In the genomic region with DNA sequence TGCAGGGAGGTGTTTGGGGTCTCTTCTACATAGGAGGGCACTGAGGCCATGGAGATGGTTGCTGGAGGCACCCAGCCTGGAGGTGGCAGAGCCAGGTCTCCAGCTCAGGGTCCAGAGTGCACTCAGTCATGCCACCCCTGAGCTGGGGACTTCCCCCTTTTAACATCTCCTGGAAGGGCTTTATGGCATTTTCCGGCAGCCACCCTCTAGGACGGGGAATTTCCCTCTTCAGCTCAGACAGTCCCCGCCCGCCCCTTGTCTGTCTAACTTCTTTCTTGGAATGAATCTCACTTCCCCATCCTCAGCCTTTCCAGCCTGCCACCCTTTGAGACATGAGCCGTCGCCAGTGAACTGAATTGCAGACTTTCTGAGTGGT, we compare ENCODE assay signal across 8 cellular contexts. TPM values are rescaled to one million over a fixed set of nuclear protein-coding genes. Genes with fewer than 3 reads are reported as not detected.
A peak's percentile ranks its signal among the peaks of the same experiment; 100 is the strongest.
DNase-seq lines count a peak whose midpoint lies in the region; ATAC-seq, FAIRE-seq and TF ChIP-seq lines count a peak whose summit lies in the region.

No MANE protein-coding gene starts in this region.

- TF ChIP-seq POLR2A in ovary (IDR thresholded peaks at IDR 0.05), result no peak

- ATAC-seq in GM21723 (IDR thresholded peaks at IDR 0.05; ENCODE audit: unreplicated experiment), result peak; percentile 77
- ATAC-seq in lung (ENCODE audit: insufficient read depth, low FRiP score), result peak; percentile 55

- H3K4me3 ChIP-seq in lung (no peak overlapping the region), ovary (no peak overlapping the region)

- no peak for FAIRE-seq in RCC 7860 (lab: Jason Lieb, UNC)

- H3K9me3 ChIP-seq in lung (ENCODE audit: control insufficient read depth in 2 of 2, insufficient read depth in 1 of 2, low read length in 1 of 2), result peaks cover 0 to 5% of the 10 kb centered on the region in 2 donors
- no peaks in the 10 kb centered on the region for H3K9me3 ChIP-seq in ovary

- peaks cover 3 to 16% of the 10 kb centered on the region in 2 donors for H3K4me1 ChIP-seq in lung (ENCODE audit: control insufficient read depth in 2 of 2, insufficient read depth in 2 of 2, low read length in 2 of 2)
- H3K4me1 ChIP-seq in ovary (ENCODE audit: insufficient read depth), result peaks cover 9% of the 10 kb centered on the region

- intact Hi-C loops in ovary (cut with DNase I), result no loop called here

- TF ChIP-seq CTCF in GM10266 (IDR thresholded peaks at IDR 0.05; ENCODE audit: control insufficient read depth, insufficient read depth, low read depth, missing control alignments) (no peak), lung (IDR thresholded peaks at IDR 0.05; ENCODE audit: control extremely low read depth, extremely low read depth) (no peak), ovary (IDR thresholded peaks at IDR 0.05) (no peak)

- DNase-seq in GM10266 (ENCODE audit: extremely low spot score) (peak; percentile 72), RCC 7860 (ENCODE audit: low spot score) (peak; percentile 64), lung (ENCODE audit: low spot score) (peak; percentile 56), NCI-H1436 (lab: John Stamatoyannopoulos, UW) (no peak), DMS153 (lab: John Stamatoyannopoulos, UW) (no peak), ovary (no peak), NCI-H146 (lab: John Stamatoyannopoulos, UW) (no peak)

- H3K36me3 ChIP-seq in lung (ENCODE audit: control insufficient read depth in 2 of 2, insufficient read depth in 2 of 2, low read length in 2 of 2), result no peaks in the 10 kb centered on the region
- no peaks in the 10 kb centered on the region for H3K36me3 ChIP-seq in ovary

- no peak for TF ChIP-seq EP300 in ovary (IDR thresholded peaks at IDR 0.05)

- 30 to 40% methylated on average over 6 of the region's 6 CpGs for WGBS in lung, 2 donors
- 73 to 90% (median 86%) methylated on average over 6 of the region's 6 CpGs for WGBS in ovary, 3 donors

- peak overlapping the region in 1 of 2 donors; percentile 26 for H3K27ac ChIP-seq in lung (ENCODE audit: low read depth in 1 of 2, low read length in 1 of 2)
- H3K27ac ChIP-seq in ovary, result no peak overlapping the region

- no peaks in the 10 kb centered on the region for H3K27me3 ChIP-seq in lung (ENCODE audit: control insufficient read depth, insufficient read depth)
- no peaks in the 10 kb centered on the region for H3K27me3 ChIP-seq in ovary

RNA-seq across cellular contexts. Expression of a gene that starts 49.9 kb away (rescaled TPM):
- total RNA-seq in lung (10 to 100 TPM in 1 of 2 donors, 1 to 10 TPM in 1; 8.9 to 40.5 TPM), ovary (100 to 1,000 TPM in 1 of 7 donors, 10 to 100 TPM in 6; 12.8 to 195 (median 49.5) TPM)
- polyA plus RNA-seq in lung (1 to 10 TPM; 2.9 to 8.1 TPM), ovary (10 to 100 TPM; 28.9 to 48.6 TPM)

Comparison
In these comparisons a context has a peak if more than half of its experiments do, and no peak if none do; other contexts are left out.
1. DNase-seq: peak in GM10266 (single experiment), RCC 7860 (single experiment) and lung (single experiment); none in NCI-H1436 (single experiment), DMS153 (single experiment), ovary (0 of 5) and NCI-H146 (single experiment).